In genomic region chr1:207032528-207033017, GRCh38 we compare ENCODE assay signal across 1 cellular context.
A peak's percentile ranks its signal among the peaks of the same experiment; 100 is the strongest.
TF ChIP-seq lines count a peak whose summit lies in the region.

Gene C1orf116 (minus strand): TSS chr1:207032756. CDS start chr1:207027598, 5,158 bp downstream.

TF ChIP-seq in K562, 482 proteins besides CTCF, POLR2A, EP300 and RAD21 (continued from another document and continues in another):
- TF ChIP-seq, protein P1, sequence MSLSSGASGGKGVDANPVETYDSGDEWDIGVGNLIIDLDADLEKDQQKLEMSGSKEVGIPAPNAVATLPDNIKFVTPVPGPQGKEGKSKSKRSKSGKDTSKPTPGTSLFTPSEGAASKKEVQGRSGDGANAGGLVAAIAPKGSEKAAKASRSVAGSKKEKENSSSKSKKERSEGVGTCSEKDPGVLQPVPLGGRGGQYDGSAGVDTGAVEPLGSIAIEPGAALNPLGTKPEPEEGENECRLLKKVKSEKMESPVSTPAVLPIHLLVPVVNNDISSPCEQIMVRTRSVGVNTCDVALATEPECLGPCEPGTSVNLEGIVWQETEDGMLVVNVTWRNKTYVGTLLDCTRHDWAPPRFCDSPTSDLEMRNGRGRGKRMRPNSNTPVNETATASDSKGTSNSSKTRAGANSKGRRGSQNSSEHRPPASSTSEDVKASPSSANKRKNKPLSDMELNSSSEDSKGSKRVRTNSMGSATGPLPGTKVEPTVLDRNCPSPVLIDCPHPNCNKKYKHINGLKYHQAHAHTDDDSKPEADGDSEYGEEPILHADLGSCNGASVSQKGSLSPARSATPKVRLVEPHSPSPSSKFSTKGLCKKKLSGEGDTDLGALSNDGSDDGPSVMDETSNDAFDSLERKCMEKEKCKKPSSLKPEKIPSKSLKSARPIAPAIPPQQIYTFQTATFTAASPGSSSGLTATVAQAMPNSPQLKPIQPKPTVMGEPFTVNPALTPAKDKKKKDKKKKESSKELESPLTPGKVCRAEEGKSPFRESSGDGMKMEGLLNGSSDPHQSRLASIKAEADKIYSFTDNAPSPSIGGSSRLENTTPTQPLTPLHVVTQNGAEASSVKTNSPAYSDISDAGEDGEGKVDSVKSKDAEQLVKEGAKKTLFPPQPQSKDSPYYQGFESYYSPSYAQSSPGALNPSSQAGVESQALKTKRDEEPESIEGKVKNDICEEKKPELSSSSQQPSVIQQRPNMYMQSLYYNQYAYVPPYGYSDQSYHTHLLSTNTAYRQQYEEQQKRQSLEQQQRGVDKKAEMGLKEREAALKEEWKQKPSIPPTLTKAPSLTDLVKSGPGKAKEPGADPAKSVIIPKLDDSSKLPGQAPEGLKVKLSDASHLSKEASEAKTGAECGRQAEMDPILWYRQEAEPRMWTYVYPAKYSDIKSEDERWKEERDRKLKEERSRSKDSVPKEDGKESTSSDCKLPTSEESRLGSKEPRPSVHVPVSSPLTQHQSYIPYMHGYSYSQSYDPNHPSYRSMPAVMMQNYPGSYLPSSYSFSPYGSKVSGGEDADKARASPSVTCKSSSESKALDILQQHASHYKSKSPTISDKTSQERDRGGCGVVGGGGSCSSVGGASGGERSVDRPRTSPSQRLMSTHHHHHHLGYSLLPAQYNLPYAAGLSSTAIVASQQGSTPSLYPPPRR (CRISPR knock-in tag; IDR thresholded peaks at IDR 0.05; ENCODE audit: borderline replicate concordance) = 0 out of 2 replicates have a peak, but pooled peaks have one; percentile 23
- TF ChIP-seq ZNF24 (IDR thresholded peaks at IDR 0.05) = no peak
- no peak for TF ChIP-seq EP400 (IDR thresholded peaks at IDR 0.05)
- 0 out of 2 replicates have a peak, but pooled peaks have one; percentile 29 for TF ChIP-seq MTA3 (IDR thresholded peaks at IDR 0.05; ENCODE audit: borderline replicate concordance)
- peak; percentile 82 for TF ChIP-seq PRDM10 (IDR thresholded peaks at IDR 0.05; ENCODE audit: partially characterized antibody)
- no peak for TF ChIP-seq ZNF551 (CRISPR knock-in tag; IDR thresholded peaks at IDR 0.05)
- no peak for TF ChIP-seq OTX1 (CRISPR knock-in tag; IDR thresholded peaks at IDR 0.05)
- TF ChIP-seq HDGF (IDR thresholded peaks at IDR 0.05) = peak; percentile 64; the same call in 1 of the 2 replicates
- no peak; the same call in 1 of the 2 replicates for TF ChIP-seq MYC (IDR thresholded peaks at IDR 0.05; ENCODE audit: low read depth, low read length)
- TF ChIP-seq MYC (CRISPR knock-in tag; IDR thresholded peaks at IDR 0.05; ENCODE audit: borderline replicate concordance, low read depth) = no peak
- TF ChIP-seq CBFA2T3 (IDR thresholded peaks at IDR 0.05) = peak; percentile 33; the same call in 1 of the 2 replicates
- TF ChIP-seq CCAR2 (IDR thresholded peaks at IDR 0.05; ENCODE audit: low read depth, low read length) = no peak
- no peak for TF ChIP-seq SRSF9 (IDR thresholded peaks at IDR 0.05; ENCODE audit: borderline replicate concordance, low read depth, low read length)
- peak; percentile 30; the same call in 1 of the 2 replicates for TF ChIP-seq ATF3 (IDR thresholded peaks at IDR 0.05)
- TF ChIP-seq ATF3 (CRISPR knock-in tag; conservative IDR thresholded peaks at IDR 0.05) = no peak
- peak; percentile 45; the same call in 1 of the 2 replicates for TF ChIP-seq MAFK (IDR thresholded peaks at IDR 0.05; ENCODE audit: low read length)
- TF ChIP-seq, protein P2, sequence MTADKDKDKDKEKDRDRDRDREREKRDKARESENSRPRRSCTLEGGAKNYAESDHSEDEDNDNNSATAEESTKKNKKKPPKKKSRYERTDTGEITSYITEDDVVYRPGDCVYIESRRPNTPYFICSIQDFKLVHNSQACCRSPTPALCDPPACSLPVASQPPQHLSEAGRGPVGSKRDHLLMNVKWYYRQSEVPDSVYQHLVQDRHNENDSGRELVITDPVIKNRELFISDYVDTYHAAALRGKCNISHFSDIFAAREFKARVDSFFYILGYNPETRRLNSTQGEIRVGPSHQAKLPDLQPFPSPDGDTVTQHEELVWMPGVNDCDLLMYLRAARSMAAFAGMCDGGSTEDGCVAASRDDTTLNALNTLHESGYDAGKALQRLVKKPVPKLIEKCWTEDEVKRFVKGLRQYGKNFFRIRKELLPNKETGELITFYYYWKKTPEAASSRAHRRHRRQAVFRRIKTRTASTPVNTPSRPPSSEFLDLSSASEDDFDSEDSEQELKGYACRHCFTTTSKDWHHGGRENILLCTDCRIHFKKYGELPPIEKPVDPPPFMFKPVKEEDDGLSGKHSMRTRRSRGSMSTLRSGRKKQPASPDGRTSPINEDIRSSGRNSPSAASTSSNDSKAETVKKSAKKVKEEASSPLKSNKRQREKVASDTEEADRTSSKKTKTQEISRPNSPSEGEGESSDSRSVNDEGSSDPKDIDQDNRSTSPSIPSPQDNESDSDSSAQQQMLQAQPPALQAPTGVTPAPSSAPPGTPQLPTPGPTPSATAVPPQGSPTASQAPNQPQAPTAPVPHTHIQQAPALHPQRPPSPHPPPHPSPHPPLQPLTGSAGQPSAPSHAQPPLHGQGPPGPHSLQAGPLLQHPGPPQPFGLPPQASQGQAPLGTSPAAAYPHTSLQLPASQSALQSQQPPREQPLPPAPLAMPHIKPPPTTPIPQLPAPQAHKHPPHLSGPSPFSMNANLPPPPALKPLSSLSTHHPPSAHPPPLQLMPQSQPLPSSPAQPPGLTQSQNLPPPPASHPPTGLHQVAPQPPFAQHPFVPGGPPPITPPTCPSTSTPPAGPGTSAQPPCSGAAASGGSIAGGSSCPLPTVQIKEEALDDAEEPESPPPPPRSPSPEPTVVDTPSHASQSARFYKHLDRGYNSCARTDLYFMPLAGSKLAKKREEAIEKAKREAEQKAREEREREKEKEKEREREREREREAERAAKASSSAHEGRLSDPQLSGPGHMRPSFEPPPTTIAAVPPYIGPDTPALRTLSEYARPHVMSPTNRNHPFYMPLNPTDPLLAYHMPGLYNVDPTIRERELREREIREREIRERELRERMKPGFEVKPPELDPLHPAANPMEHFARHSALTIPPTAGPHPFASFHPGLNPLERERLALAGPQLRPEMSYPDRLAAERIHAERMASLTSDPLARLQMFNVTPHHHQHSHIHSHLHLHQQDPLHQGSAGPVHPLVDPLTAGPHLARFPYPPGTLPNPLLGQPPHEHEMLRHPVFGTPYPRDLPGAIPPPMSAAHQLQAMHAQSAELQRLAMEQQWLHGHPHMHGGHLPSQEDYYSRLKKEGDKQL (CRISPR knock-in tag; IDR thresholded peaks at IDR 0.05; ENCODE audit: borderline replicate concordance) = no peak
- 0 out of 2 replicates have a peak, but pooled peaks have one; percentile 12 for TF ChIP-seq HMBOX1 (IDR thresholded peaks at IDR 0.05)
- TF ChIP-seq HDAC2 (IDR thresholded peaks at IDR 0.05) = peak; percentile 49; the same call in 1 of the 2 replicates
- TF ChIP-seq DACH1 (IDR thresholded peaks at IDR 0.05; ENCODE audit: partially characterized antibody) = peak; percentile 94
- no peak for TF ChIP-seq ZNF57 (CRISPR knock-in tag; IDR thresholded peaks at IDR 0.05)
- peak; percentile 29; the same call in 1 of the 2 replicates for TF ChIP-seq ZNF263 (CRISPR knock-in tag; IDR thresholded peaks at IDR 0.05; ENCODE audit: borderline replicate concordance)
- peak in 1 of 2 experiments; percentile 70; a peak in 2 of 4 replicates for TF ChIP-seq HDAC1 (IDR thresholded peaks at IDR 0.05)
- TF ChIP-seq ZNF561 (CRISPR knock-in tag; conservative IDR thresholded peaks at IDR 0.05) = no peak
- no peak for TF ChIP-seq GATAD2B (IDR thresholded peaks at IDR 0.05; ENCODE audit: borderline replicate concordance)
- peak; percentile 39 for TF ChIP-seq ARID1B (IDR thresholded peaks at IDR 0.05)
- peak in 1 of 2 experiments; percentile 81; a peak in 1 of 4 replicates for TF ChIP-seq SRF (CRISPR knock-in tag; IDR thresholded peaks at IDR 0.05)
- TF ChIP-seq CTBP1 (IDR thresholded peaks at IDR 0.05; ENCODE audit: borderline replicate concordance) = peak; percentile 72; the same call in 1 of the 2 replicates
- TF ChIP-seq ZNF511 (CRISPR knock-in tag; IDR thresholded peaks at IDR 0.05) = no peak
- TF ChIP-seq NRF1 (conservative IDR thresholded peaks at IDR 0.05 in 1 of 2, IDR thresholded peaks at IDR 0.05 in 1 of 2) = peak; percentile 41 to 50; a peak in 3 of 4 replicates
- TF ChIP-seq SOX6 (IDR thresholded peaks at IDR 0.05) = peak; percentile 38; the same call in 1 of the 2 replicates
- TF ChIP-seq JUN (IDR thresholded peaks at IDR 0.05; ENCODE audit: borderline replicate concordance, low read depth, low read length) = 0 out of 2 replicates have a peak, but pooled peaks have one; percentile 25
- TF ChIP-seq JUN (CRISPR knock-in tag; IDR thresholded peaks at IDR 0.05; ENCODE audit: borderline replicate concordance) = no peak
- TF ChIP-seq FOXK2 (conservative IDR thresholded peaks at IDR 0.05 in 1 of 2, IDR thresholded peaks at IDR 0.05 in 1 of 2; ENCODE audit: low read depth in 2 of 2) = peak in 1 of 2 experiments; percentile 49; a peak in 2 of 4 replicates
- TF ChIP-seq ZNF316 (IDR thresholded peaks at IDR 0.05) = peak; percentile 53
- TF ChIP-seq NFE2 (IDR thresholded peaks at IDR 0.05; ENCODE audit: low read depth) = peak; percentile 70
- TF ChIP-seq C11orf30 (IDR thresholded peaks at IDR 0.05; ENCODE audit: low read depth) = peak; percentile 56
- no peak for TF ChIP-seq MBD1 (CRISPR knock-in tag; IDR thresholded peaks at IDR 0.05)
- TF ChIP-seq MAZ (CRISPR knock-in tag; conservative IDR thresholded peaks at IDR 0.05 in 1 of 2, IDR thresholded peaks at IDR 0.05 in 1 of 2) = peak; percentile 58 to 86
- TF ChIP-seq NBN (IDR thresholded peaks at IDR 0.05; ENCODE audit: low read depth) = peak; percentile 55; the same call in 1 of the 2 replicates
- no peak for TF ChIP-seq ZNF740 (CRISPR knock-in tag; IDR thresholded peaks at IDR 0.05)
- TF ChIP-seq ZNF740 (tag; IDR thresholded peaks at IDR 0.05) = peak in 1 of 2 experiments; percentile 36; a peak in 1 of 4 replicates
- TF ChIP-seq SMARCE1 (IDR thresholded peaks at IDR 0.05) = 0 out of 2 replicates have a peak, but pooled peaks have one; percentile 10
